Comparison of ENCODE assay signal across 1 cellular context in genomic region chr14:40318211-40318719, GRCh38.
A peak's percentile ranks its signal among the peaks of the same experiment; 100 is the strongest.
TF ChIP-seq lines count a peak whose summit lies in the region.

No MANE protein-coding gene starts in this region.

TF ChIP-seq in H1, 55 proteins besides CTCF, POLR2A, EP300 and RAD21:
- TF ChIP-seq E2F6 (IDR thresholded peaks at IDR 0.05) (no peak), TAF7 (optimal IDR thresholded peaks at IDR 0.05; ENCODE audit: borderline replicate concordance, low read depth, low read length) (no peak), TBP (IDR thresholded peaks at IDR 0.05; ENCODE audit: low read depth, low read length) (no peak), ZNF274 (IDR thresholded peaks at IDR 0.05; ENCODE audit: borderline replicate concordance, extremely low read depth, low read length) (no peak), GTF2F1 (IDR thresholded peaks at IDR 0.05; ENCODE audit: borderline replicate concordance, low read depth, low read length) (no peak), TCF12 (IDR thresholded peaks at IDR 0.05; ENCODE audit: low read depth, low read length) (no peak), CREB1 (IDR thresholded peaks at IDR 0.05) (no peak), TAF1 (IDR thresholded peaks at IDR 0.05; ENCODE audit: low read depth, low read length) (no peak), ASH2L (IDR thresholded peaks at IDR 0.05; ENCODE audit: low read length) (no peak), SP2 (IDR thresholded peaks at IDR 0.05; ENCODE audit: low read length) (no peak), KDM4A (IDR thresholded peaks at IDR 0.05; ENCODE audit: low read depth, low read length, severe bottlenecking) (no peak), CHD2 (IDR thresholded peaks at IDR 0.05; ENCODE audit: low read length) (no peak), HDAC2 (IDR thresholded peaks at IDR 0.05; ENCODE audit: borderline replicate concordance in 1 of 2, low read depth in 2 of 2, low read length in 2 of 2) (no peak), SRF (IDR thresholded peaks at IDR 0.05; ENCODE audit: low read depth, low read length) (0 out of 2 replicates have a peak, but pooled peaks have one; percentile 42), KDM5A (IDR thresholded peaks at IDR 0.05; ENCODE audit: low read length) (no peak), BACH1 (IDR thresholded peaks at IDR 0.05; ENCODE audit: low read length) (0 out of 2 replicates have a peak, but pooled peaks have one; percentile 15), GABPA (IDR thresholded peaks at IDR 0.05; ENCODE audit: borderline replicate concordance, insufficient read depth, low read length) (no peak), NANOG (IDR thresholded peaks at IDR 0.05; ENCODE audit: insufficient read depth, low read depth, low read length, poor library complexity, severe bottlenecking) (peak; percentile 82), CBX8 (IDR thresholded peaks at IDR 0.05; ENCODE audit: borderline replicate concordance, low read depth, low read length) (no peak), CHD1 (IDR thresholded peaks at IDR 0.05; ENCODE audit: low read depth, low read length) (no peak), NRF1 (IDR thresholded peaks at IDR 0.05; ENCODE audit: low read depth, low read length) (no peak), BRCA1 (IDR thresholded peaks at IDR 0.05; ENCODE audit: low read depth, low read length) (no peak), SIRT6 (IDR thresholded peaks at IDR 0.05; ENCODE audit: low read length) (no peak), SIN3A (conservative IDR thresholded peaks at IDR 0.05 in 1 of 2, IDR thresholded peaks at IDR 0.05 in 1 of 2; ENCODE audit: low read depth in 1 of 2, low read length in 2 of 2) (no peak), EGR1 (IDR thresholded peaks at IDR 0.05; ENCODE audit: borderline replicate concordance, low read depth, low read length) (no peak), TEAD4 (IDR thresholded peaks at IDR 0.05; ENCODE audit: low read depth, low read length) (0 out of 2 replicates have a peak, but pooled peaks have one; percentile 35), POU5F1 (IDR thresholded peaks at IDR 0.05; ENCODE audit: low read depth, low read length) (no peak)
